Comparison of ENCODE assay signal across 21 cellular contexts in the genomic region with DNA sequence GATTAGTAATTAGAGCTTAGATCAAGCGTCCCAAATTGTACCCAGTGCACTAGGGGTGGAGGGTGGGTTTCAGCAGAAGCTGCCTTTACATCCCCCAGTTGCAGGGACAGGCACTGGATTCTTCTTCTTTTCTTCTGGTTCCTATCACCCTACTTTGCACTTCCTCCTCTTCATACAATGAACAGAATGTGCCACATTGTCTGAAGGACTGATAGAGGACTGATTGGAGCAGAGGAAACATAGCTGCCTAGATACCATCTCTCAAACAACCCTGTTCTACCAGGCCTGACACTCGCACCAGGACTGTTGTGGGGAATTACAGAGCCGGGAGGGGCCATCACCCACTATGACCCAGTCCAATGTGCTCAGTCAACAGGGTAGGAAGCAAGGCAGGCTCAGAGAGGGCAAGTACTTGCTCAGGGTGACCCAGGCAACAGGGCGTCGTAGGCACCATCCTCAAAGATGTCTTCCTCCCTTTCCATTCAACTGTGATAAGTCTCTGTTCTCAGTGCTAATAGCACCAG. TPM values are rescaled to one million over a fixed set of nuclear protein-coding genes. Genes with fewer than 3 reads are reported as not detected.
DNase-seq lines count a peak whose midpoint lies in the region; ATAC-seq and TF ChIP-seq lines count a peak whose summit lies in the region.
"Had no signal": no experiment of that assay in that cellular context is flagged by ENCODE, and none has a peak within 500 bp of the region (broad histone marks: within the 10 kb centered on the region; RNA-seq: fewer than 3 reads in every experiment).

No MANE protein-coding gene starts in this region.

- H3K4me1 Mint-ChIP-seq in CD14-positive monocyte (peaks cover 94% of the 10 kb centered on the region), glutamatergic neuron (ENCODE audit: low read depth, unreplicated experiment) (no peaks in the 10 kb centered on the region)
- peaks cover 90% of the 10 kb centered on the region for H3K4me1 Mint-ChIP-seq in activated T-cell treated with anti-CD3 and anti-CD28 coated beads, Interleukin-2, amount 50 U/mL, for 4 hours (ENCODE audit: low read depth)
- H3K4me1 Mint-ChIP-seq in naive thymus-derived CD4-positive, alpha-beta T cell: peaks cover 79 to 89% (median 84%) of the 10 kb centered on the region in 7 donors

- H3K27me3 Mint-ChIP-seq in CD14-positive monocyte (ENCODE audit: low read depth in 3 of 3) (peaks cover 0 to 4% (median 2%) of the 10 kb centered on the region in 3 donors), glutamatergic neuron (ENCODE audit: unreplicated experiment) (peaks cover 9% of the 10 kb centered on the region)
- H3K27me3 Mint-ChIP-seq in activated T-cell treated with anti-CD3 and anti-CD28 coated beads, Interleukin-2, amount 50 U/mL, for 4 hours (ENCODE audit: low read depth): no peaks in the 10 kb centered on the region
- no peaks in the 10 kb centered on the region for H3K27me3 Mint-ChIP-seq in naive thymus-derived CD4-positive, alpha-beta T cell

- ATAC-seq in activated T-cell treated with anti-CD3 and anti-CD28 coated beads, Interleukin-2, amount 50 U/mL, for 4 hours: peak in 1 of 2 donors; percentile 16
- peak; percentile 28 for ATAC-seq in naive thymus-derived CD4-positive, alpha-beta T cell
- ATAC-seq in GM19324 (IDR thresholded peaks at IDR 0.05; ENCODE audit: low FRiP score, unreplicated experiment): no peak

- peaks cover 89 to 98% of the 10 kb centered on the region in 2 donors for H3K36me3 Mint-ChIP-seq in CD14-positive monocyte
- peaks cover 80% of the 10 kb centered on the region for H3K36me3 Mint-ChIP-seq in activated T-cell treated with anti-CD3 and anti-CD28 coated beads, Interleukin-2, amount 50 U/mL, for 4 hours (ENCODE audit: insufficient read depth)
- peaks cover 63 to 96% (median 94%) of the 10 kb centered on the region in 5 donors for H3K36me3 Mint-ChIP-seq in naive thymus-derived CD4-positive, alpha-beta T cell
- peaks cover 8% of the 10 kb centered on the region for H3K36me3 Mint-ChIP-seq in glutamatergic neuron (ENCODE audit: unreplicated experiment)

- no peak for TF ChIP-seq CTCF in CD14-positive monocyte (IDR thresholded peaks at IDR 0.05)
- TF ChIP-seq CTCF in glutamatergic neuron (IDR thresholded peaks at IDR 0.05; ENCODE audit: partially characterized antibody, unreplicated experiment): no peak

- intact Hi-C loops in CD14-positive monocyte (cut with micrococcal nuclease): loop anchor here (5.0 kb wide), 2 partner anchors 41 to 51 kb away; no protein-coding TSS in a partner anchor
- intact Hi-C loops in naive thymus-derived CD4-positive, alpha-beta T cell (cut with micrococcal nuclease): no loop called here

- DNase-seq in CD14-positive monocyte (ENCODE audit: low spot score) (no peak), GF-D8 (lab: John Stamatoyannopoulos, UW) (peak; percentile 10), NCI-H1092 (lab: John Stamatoyannopoulos, UW) (no peak), glutamatergic neuron (no peak)
- no peak for DNase-seq in activated T-cell treated with anti-CD3 and anti-CD28 coated beads, Interleukin-2, amount 50 U/mL, for 4 hours
- DNase-seq in naive thymus-derived CD4-positive, alpha-beta T cell: peak in 1 of 9 donors; percentile 39
- DNase-seq: activated CD4-positive, alpha-beta T cell treated with anti-CD3 and anti-CD28 coated beads, Interleukin-2, amount 50 U/mL, for 48 hours; H9; mesenchymal stem cell; NCI-H1694 treated with DMSO at 0.1 percent for 48 hours; NCI-H446 treated with DMSO at 0.1 percent for 48 hours; Right ventricle myocardium superior; T-helper 9 cell had no signal

- CTCF ChIA-PET in naive thymus-derived CD4-positive, alpha-beta T cell (lab: Charles Lee): interaction anchor here (1.1 to 18.6 kb wide), 5 partner anchors 12 to 75 kb away, joined by 3 to 430 read pairs (median 92); no protein-coding TSS in a partner anchor

- peaks cover 48 to 76% (median 55%) of the 10 kb centered on the region in 3 experiments for H3K36me3 ChIP-seq in naive thymus-derived CD4-positive, alpha-beta T cell (ENCODE audit: control insufficient read depth in 2 of 3, insufficient read depth in 3 of 3, low read length in 3 of 3)
- H3K36me3 ChIP-seq: suprapubic skin had no signal

- peaks cover 0 to 2% (median 0%) of the 10 kb centered on the region in 7 donors for H3K9me3 Mint-ChIP-seq in CD14-positive monocyte
- H3K9me3 Mint-ChIP-seq in activated T-cell treated with anti-CD3 and anti-CD28 coated beads, Interleukin-2, amount 50 U/mL, for 4 hours: no peaks in the 10 kb centered on the region
- H3K9me3 Mint-ChIP-seq in naive thymus-derived CD4-positive, alpha-beta T cell: no peaks in the 10 kb centered on the region
- peaks cover 3% of the 10 kb centered on the region for H3K9me3 Mint-ChIP-seq in glutamatergic neuron (ENCODE audit: unreplicated experiment)

- POLR2A ChIA-PET in naive thymus-derived CD4-positive, alpha-beta T cell (lab: Charles Lee): interaction anchor here (0.7 to 39.5 kb wide), 6 partner anchors 2 to 49 kb away, joined by 3 to 1119 read pairs (median 243); partner anchors contain the start of gene LCP2

- H3K4me1 ChIP-seq in naive thymus-derived CD4-positive, alpha-beta T cell (ENCODE audit: control insufficient read depth in 2 of 2, insufficient read depth in 2 of 2, low read length in 2 of 2): peaks cover 73 to 77% of the 10 kb centered on the region in 2 donors

- H3K27ac ChIP-seq in naive thymus-derived CD4-positive, alpha-beta T cell (ENCODE audit: low read depth, low read length): peak overlapping the region; percentile 88
- H3K27ac ChIP-seq: hepatocyte, suprapubic skin had no signal

- H3K27ac Mint-ChIP-seq in CD14-positive monocyte (peak overlapping the region; percentile 63 to 100 (median 92)), glutamatergic neuron (ENCODE audit: unreplicated experiment) (no peak overlapping the region)
- peak overlapping the region; percentile 81 to 98 (median 95) for H3K27ac Mint-ChIP-seq in naive thymus-derived CD4-positive, alpha-beta T cell
- H3K27ac Mint-ChIP-seq: H9 had no signal

- no peaks in the 10 kb centered on the region for H3K9me3 ChIP-seq in naive thymus-derived CD4-positive, alpha-beta T cell (ENCODE audit: control insufficient read depth in 2 of 3, low read length in 3 of 3)
- H3K9me3 ChIP-seq: suprapubic skin had no signal

- H3K27me3 ChIP-seq in naive thymus-derived CD4-positive, alpha-beta T cell (ENCODE audit: control insufficient read depth in 2 of 2, insufficient read depth in 2 of 2, low read length in 2 of 2): no peaks in the 10 kb centered on the region
- H3K27me3 ChIP-seq: suprapubic skin had no signal

- H3K4me3 ChIP-seq in naive thymus-derived CD4-positive, alpha-beta T cell (ENCODE audit: low read length): peak overlapping the region; percentile 92
- H3K4me3 ChIP-seq: hepatocyte, suprapubic skin had no signal

- peak overlapping the region in 1 of 2 donors; percentile 42 for H3K4me3 Mint-ChIP-seq in CD14-positive monocyte
- H3K4me3 Mint-ChIP-seq in activated T-cell treated with anti-CD3 and anti-CD28 coated beads, Interleukin-2, amount 50 U/mL, for 4 hours: peak overlapping the region; percentile 66
- peak overlapping the region; percentile 79 to 100 (median 97) for H3K4me3 Mint-ChIP-seq in naive thymus-derived CD4-positive, alpha-beta T cell
- H3K4me3 Mint-ChIP-seq in glutamatergic neuron (ENCODE audit: unreplicated experiment): no peak overlapping the region
- H3K4me3 Mint-ChIP-seq: H9, neural crest cell had no signal

RNA-seq across cellular contexts. Expression of gene LCP2, which starts 6.2 kb away (rescaled TPM):
- 10 to 100 TPM; 52.0 to 89.5 TPM for polyA plus RNA-seq in CD14-positive monocyte
- total RNA-seq in activated T-cell treated with anti-CD3 and anti-CD28 coated beads, Interleukin-2, amount 50 U/mL, for 4 hours: 100 to 1,000 TPM in 2 of 3 donors, 10 to 100 TPM in 1; 93.0 to 136 (median 132) TPM
- total RNA-seq in naive thymus-derived CD4-positive, alpha-beta T cell: 100 to 1,000 TPM; 291 to 414 (median 306) TPM
- 100 to 1,000 TPM; 189 to 295 TPM for polyA plus RNA-seq in naive thymus-derived CD4-positive, alpha-beta T cell
- not detected for total RNA-seq in glutamatergic neuron (ENCODE audit: unreplicated experiment)
- total RNA-seq: H9, LHCN-M2, neural crest cell, renal cortical epithelial cell had no signal
- polyA plus RNA-seq: hepatocyte had no signal

RNA-seq across cellular contexts. Expression of gene C5orf58, which starts 58.6 kb away (rescaled TPM):
- under 1 TPM in 1 of 2 donors, not detected in 1; 0.46 TPM for polyA plus RNA-seq in CD14-positive monocyte
- total RNA-seq in activated T-cell treated with anti-CD3 and anti-CD28 coated beads, Interleukin-2, amount 50 U/mL, for 4 hours: not detected
- not detected for total RNA-seq in naive thymus-derived CD4-positive, alpha-beta T cell
- 1 to 10 TPM; 1.6 to 2.0 TPM for polyA plus RNA-seq in naive thymus-derived CD4-positive, alpha-beta T cell
- not detected for total RNA-seq in glutamatergic neuron (ENCODE audit: unreplicated experiment)
- total RNA-seq: cardiac septum, hepatocyte, kidney epithelial cell, LHCN-M2, neural crest cell, renal cortical epithelial cell, suprapubic skin had no signal

Comparison
In these comparisons a context has a peak if more than half of its experiments do, and no peak if none do; other contexts are left out.
1. RNA of gene LCP2, which starts 6.2 kb away (total RNA-seq): 291 to 414 TPM in naive thymus-derived CD4-positive, alpha-beta T cell and 93.0 to 136 TPM in activated T-cell treated with anti-CD3 and anti-CD28 coated beads, Interleukin-2, amount 50 U/mL, for 4 hours; not detected in glutamatergic neuron (single experiment); every median in the first group is over 10 times any median in the second.
2. intact Hi-C loops: an anchor here in CD14-positive monocyte (5.0 kb wide); none called in naive thymus-derived CD4-positive, alpha-beta T cell.